In the genomic region with DNA sequence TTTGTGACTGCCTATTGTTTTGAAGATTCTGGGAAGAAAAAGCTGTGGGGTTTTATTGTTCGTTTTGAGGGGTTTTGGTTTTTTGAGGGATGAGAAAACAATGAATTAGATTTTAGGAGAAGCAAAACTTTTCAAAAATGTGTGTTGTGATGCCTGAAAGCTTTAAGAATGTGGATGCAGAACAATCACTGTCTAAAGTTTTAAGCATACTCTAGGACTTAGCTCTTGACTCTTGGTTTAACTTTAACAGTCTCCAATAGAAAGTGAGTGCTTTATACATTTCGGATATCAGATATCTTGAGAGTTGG, we compare ENCODE assay signal across 11 cellular contexts. TPM values are rescaled to one million over a fixed set of nuclear protein-coding genes. Genes with fewer than 3 reads are reported as not detected.
DNase-seq lines count a peak whose midpoint lies in the region; ATAC-seq and TF ChIP-seq lines count a peak whose summit lies in the region.
"Had no signal": no experiment of that assay in that cellular context is flagged by ENCODE, and none has a peak within 500 bp of the region (broad histone marks: within the 10 kb centered on the region; RNA-seq: fewer than 3 reads in every experiment).

No MANE protein-coding gene starts in this region.

- no peaks in the 10 kb centered on the region for H3K27me3 Mint-ChIP-seq in activated naive CD4-positive, alpha-beta T cell treated with anti-CD3 and anti-CD28 coated beads for 36 hours (ENCODE audit: low read depth)

- in situ Hi-C loops in Panc1 (cut with HindIII; ENCODE audit: low pct_unique_long_range_greater_than_20kb, low sequenced_read_pairs), result no loop called here

- 8% methylated on average over 2 of the region's 2 CpGs for WGBS in smooth muscle cell (ENCODE audit: low lambda C conversion rate)

- H3K4me3 ChIP-seq in Panc1 (ENCODE audit: low read depth in 2 of 2, low read length in 2 of 2), result no peak overlapping the region
- no peak overlapping the region for H3K4me3 ChIP-seq in fibroblast of lung (replicated peaks in 1 of 4; ENCODE audit: control extremely low read depth in 1 of 4, insufficient read depth in 1 of 4, low read depth in 3 of 4, low read length in 4 of 4)
- H3K4me3 ChIP-seq in smooth muscle cell, result no peak overlapping the region
- no peak overlapping the region for H3K4me3 ChIP-seq in WERI-Rb-1 (ENCODE audit: low read depth, low read length)

- H3K27me3 ChIP-seq in Panc1 (ENCODE audit: control insufficient read depth, insufficient read depth, low read length), result no peaks in the 10 kb centered on the region
- H3K27me3 ChIP-seq in fibroblast of lung (ENCODE audit: control insufficient read depth, insufficient read depth, low read length), result no peaks in the 10 kb centered on the region
- no peaks in the 10 kb centered on the region for H3K27me3 ChIP-seq in smooth muscle cell (ENCODE audit: low read depth)
- H3K27me3 ChIP-seq in WERI-Rb-1 (ENCODE audit: insufficient read depth, low read depth, severe bottlenecking), result no peaks in the 10 kb centered on the region

- H3K36me3 ChIP-seq in Panc1 (ENCODE audit: control insufficient read depth, insufficient read depth, low read length) (no peaks in the 10 kb centered on the region; the same call in 1 of the 2 replicates), fibroblast of lung (ENCODE audit: control insufficient read depth, insufficient read depth, low read length) (no peaks in the 10 kb centered on the region), smooth muscle cell (ENCODE audit: low read depth) (no peaks in the 10 kb centered on the region), WERI-Rb-1 (no peaks in the 10 kb centered on the region)

- no peaks in the 10 kb centered on the region for H3K4me1 ChIP-seq in Panc1 (ENCODE audit: control insufficient read depth, insufficient read depth, low read length)
- H3K4me1 ChIP-seq in fibroblast of lung (ENCODE audit: control insufficient read depth, extremely low read depth, insufficient read depth, low read length), result peaks cover 3% of the 10 kb centered on the region
- peaks cover 11% of the 10 kb centered on the region for H3K4me1 ChIP-seq in smooth muscle cell (ENCODE audit: low read depth)

- BruUV-seq in Panc1 (replicated peaks; lab: Mats Ljungman, UMichigan), result no TSS peak

- no peak for TF ChIP-seq POLR2A in GM18505 (IDR thresholded peaks at IDR 0.05; ENCODE audit: borderline replicate concordance, extremely low read depth, insufficient read depth, insufficient read length)

- no peaks in the 10 kb centered on the region for H3K36me3 Mint-ChIP-seq in activated naive CD4-positive, alpha-beta T cell treated with anti-CD3 and anti-CD28 coated beads for 36 hours (ENCODE audit: low read depth)

- no peaks in the 10 kb centered on the region for H3K9me3 ChIP-seq in Panc1 (ENCODE audit: control insufficient read depth, insufficient read depth, low read depth, low read length)
- no peaks in the 10 kb centered on the region for H3K9me3 ChIP-seq in fibroblast of lung (ENCODE audit: control insufficient read depth, insufficient read depth, low read depth, low read length)
- no peaks in the 10 kb centered on the region for H3K9me3 ChIP-seq in smooth muscle cell (replicated peaks; ENCODE audit: low read depth)
- H3K9me3 ChIP-seq in WERI-Rb-1 (ENCODE audit: severe bottlenecking), result no peaks in the 10 kb centered on the region

- POLR2A ChIA-PET in Panc1 (lab: Charles Lee), result no interaction called here

- TF ChIP-seq CTCF in Panc1 (IDR thresholded peaks at IDR 0.05) (peak; percentile 21), fibroblast of lung (conservative IDR thresholded peaks at IDR 0.05 in 1 of 2, IDR thresholded peaks at IDR 0.05 in 1 of 2; ENCODE audit: low read depth in 1 of 2, low read length in 2 of 2) (no peak), smooth muscle cell (IDR thresholded peaks at IDR 0.05; ENCODE audit: borderline replicate concordance, insufficient read depth, poor library complexity, severe bottlenecking) (no peak), WERI-Rb-1 (IDR thresholded peaks at IDR 0.05; ENCODE audit: low read depth, low read length) (no peak)

- CTCF ChIA-PET in activated naive CD4-positive, alpha-beta T cell treated with anti-CD3 and anti-CD28 coated beads for 36 hours (lab: Charles Lee), result interaction anchor here (0.7 to 2.4 kb wide), 11 partner anchors 9 to 167 kb away, joined by 3 to 12 read pairs (median 6); no protein-coding TSS in a partner anchor
- CTCF ChIA-PET in Panc1 (lab: Charles Lee), result interaction anchor here (0.6 to 1.6 kb wide), 4 partner anchors 69 to 191 kb away, joined by 3 to 5 read pairs (median 3); no protein-coding TSS in a partner anchor

- H2AFZ ChIP-seq in fibroblast of lung (ENCODE audit: low read length) (peak overlapping the region; percentile 51), smooth muscle cell (ENCODE audit: low read depth) (peak overlapping the region; percentile 93)

- no peak for DNase-seq in activated naive CD4-positive, alpha-beta T cell treated with anti-CD3 and anti-CD28 coated beads for 36 hours
- no peak for DNase-seq in activated naive CD4-positive, alpha-beta T cell treated with anti-CD3 and anti-CD28 coated beads, Interleukin-2, amount 50 U/mL, for 16 hours
- DNase-seq in Panc1 (ENCODE audit: low read depth, low spot score) (no peak), fibroblast of lung (ENCODE audit: low read depth in 2 of 2) (no peak), smooth muscle cell (lab: John Stamatoyannopoulos, UW; ENCODE audit: unreplicated experiment) (no peak), WERI-Rb-1 (no peak)

- ATAC-seq in Panc1 (no peak), GM21786 (IDR thresholded peaks at IDR 0.05; ENCODE audit: unreplicated experiment) (no peak), GM18505 (IDR thresholded peaks at IDR 0.05; ENCODE audit: unreplicated experiment) (no peak)

- H4K20me1 ChIP-seq in fibroblast of lung (ENCODE audit: control insufficient read depth, extremely low read depth, insufficient read depth, low read length), result no peaks in the 10 kb centered on the region
- no peaks in the 10 kb centered on the region for H4K20me1 ChIP-seq in smooth muscle cell (ENCODE audit: low read depth)

- H3K4me3 Mint-ChIP-seq in activated naive CD4-positive, alpha-beta T cell treated with anti-CD3 and anti-CD28 coated beads for 36 hours, result peak overlapping the region; percentile 84

- H3K79me2 ChIP-seq in fibroblast of lung (ENCODE audit: control insufficient read depth, insufficient read depth, low read length) (peaks cover 6% of the 10 kb centered on the region), smooth muscle cell (ENCODE audit: low read depth) (peaks cover 9% of the 10 kb centered on the region)

- no peak overlapping the region for H3K27ac ChIP-seq in Panc1 (ENCODE audit: low read length)
- no peak overlapping the region for H3K27ac ChIP-seq in fibroblast of lung (ENCODE audit: insufficient read depth, low read length)
- no peak overlapping the region for H3K27ac ChIP-seq in smooth muscle cell (ENCODE audit: low read depth)
- no peak overlapping the region for H3K27ac ChIP-seq in WERI-Rb-1
- H3K27ac ChIP-seq: epithelial cell of prostate had no signal

- H3K27ac Mint-ChIP-seq in activated naive CD4-positive, alpha-beta T cell treated with anti-CD3 and anti-CD28 coated beads for 36 hours, result no peak overlapping the region

- H3K9me3 Mint-ChIP-seq in activated naive CD4-positive, alpha-beta T cell treated with anti-CD3 and anti-CD28 coated beads for 36 hours, result no peaks in the 10 kb centered on the region

- H3F3A ChIP-seq in smooth muscle cell (ENCODE audit: low read depth), result no peaks in the 10 kb centered on the region

- H3K9ac ChIP-seq in fibroblast of lung (ENCODE audit: insufficient read depth, low read length) (no peak overlapping the region), smooth muscle cell (ENCODE audit: low read depth) (no peak overlapping the region)

- peak overlapping the region; percentile 90 for H3K4me2 ChIP-seq in fibroblast of lung (ENCODE audit: extremely low read depth, insufficient read depth, low read length)
- H3K4me2 ChIP-seq in smooth muscle cell, result peak overlapping the region; percentile 97

- intact Hi-C loops in activated naive CD4-positive, alpha-beta T cell treated with anti-CD3 and anti-CD28 coated beads for 36 hours (cut with micrococcal nuclease), result loop anchor here (1.0 to 2.0 kb wide), 3 partner anchors 67 to 189 kb away; partner anchors contain the start of gene USP43
- intact Hi-C loops in Panc1 (cut with micrococcal nuclease; ENCODE audit: unreplicated experiment), result loop anchor here (2.0 kb wide), 2 partner anchors 69 to 99 kb away; no protein-coding TSS in a partner anchor

- H3K4me1 Mint-ChIP-seq in activated naive CD4-positive, alpha-beta T cell treated with anti-CD3 and anti-CD28 coated beads for 36 hours (ENCODE audit: low read depth), result peaks cover 22% of the 10 kb centered on the region

RNA-seq across cellular contexts. Expression of gene CFAP52, which starts 0.9 kb away (rescaled TPM):
- total RNA-seq in activated naive CD4-positive, alpha-beta T cell treated with anti-CD3 and anti-CD28 coated beads for 36 hours, result not detected
- total RNA-seq in Panc1 (2021; ENCODE audit: unreplicated experiment) (not detected), fibroblast of lung (under 0.01 and 0.33 TPM in 2 replicates), smooth muscle cell (not detected in 2 replicates)
- 0.53 TPM for polyA plus RNA-seq in Panc1 (2012; ENCODE audit: insufficient read length)
- polyA plus RNA-seq in fibroblast of lung (0.07 TPM in 1 of 2 replicates, not detected in the other), smooth muscle cell (not detected in 2 replicates)
- polyA plus RNA-seq in fibroblast of lung (2012), result 0.27 TPM in 1 of 2 replicates, not detected in the other
- polyA minus RNA-seq in fibroblast of lung (ENCODE audit: low replicate concordance), result not detected in 2 replicates
- total RNA-seq: myocyte, subcutaneous adipose tissue had no signal

RNA-seq across cellular contexts. Expression of gene STX8, which starts 1.7 kb away (rescaled TPM):
- total RNA-seq in activated naive CD4-positive, alpha-beta T cell treated with anti-CD3 and anti-CD28 coated beads for 36 hours, result 10 to 100 TPM; 60.6 to 68.0 TPM
- total RNA-seq in Panc1 (2021; ENCODE audit: unreplicated experiment) (50.3 TPM), fibroblast of lung (84.7 and 120 TPM in 2 replicates), smooth muscle cell (50.6 and 63.8 TPM in 2 replicates)
- polyA plus RNA-seq in Panc1 (2012; ENCODE audit: insufficient read length), result 60.3 TPM
- polyA plus RNA-seq in fibroblast of lung (114 and 128 TPM in 2 replicates), smooth muscle cell (86.2 and 88.5 TPM in 2 replicates)
- polyA plus RNA-seq in fibroblast of lung (2012), result 132 and 148 TPM in 2 replicates
- 6.6 and 45.8 TPM in 2 replicates for polyA minus RNA-seq in fibroblast of lung (ENCODE audit: low replicate concordance)
